19 cellular contexts compared by ENCODE assay signal in genomic region chr5:150599281-150599680, GRCh38. TPM values are rescaled to one million over a fixed set of nuclear protein-coding genes. Genes with fewer than 3 reads are reported as not detected.
DNase-seq lines count a peak whose midpoint lies in the region; ATAC-seq and TF ChIP-seq lines count a peak whose summit lies in the region.
"Had no signal": no experiment of that assay in that cellular context is flagged by ENCODE, and none has a peak within 500 bp of the region (broad histone marks: within the 10 kb centered on the region; RNA-seq: fewer than 3 reads in every experiment).

No MANE protein-coding gene starts in this region.

- H3K27me3 ChIP-seq in RWPE2 (ENCODE audit: insufficient read depth, poor library complexity, severe bottlenecking), result no peaks in the 10 kb centered on the region
- no peaks in the 10 kb centered on the region for H3K27me3 ChIP-seq in foreskin keratinocyte
- no peaks in the 10 kb centered on the region for H3K27me3 ChIP-seq in tibial artery
- H3K27me3 ChIP-seq: colonic mucosa, testis had no signal

- no peaks in the 10 kb centered on the region for H3K36me3 Mint-ChIP-seq in nephron (ENCODE audit: low read depth)
- H3K36me3 Mint-ChIP-seq: natural killer cell treated with Interleukin-12 subunit alpha and Interleukin-12 subunit beta and Interleukin-15 and Interleukin-18, amount 100 ng/mL, for 72 hours had no signal

- peak; percentile 3; the same call in 1 of the 3 replicates for ATAC-seq in RWPE2 (ENCODE audit: low read depth)
- no peak for ATAC-seq in foreskin keratinocyte
- ATAC-seq in HG02642 (IDR thresholded peaks at IDR 0.05; ENCODE audit: poor library complexity, unreplicated experiment), result no peak
- ATAC-seq in HG02938 (IDR thresholded peaks at IDR 0.05; ENCODE audit: unreplicated experiment), result no peak
- ATAC-seq: natural killer cell treated with Interleukin-12 subunit alpha and Interleukin-12 subunit beta and Interleukin-15 and Interleukin-18, amount 100 ng/mL, for 72 hours had no signal

- H3K4me3 Mint-ChIP-seq in nephron, result peak overlapping the region; percentile 6 to 88 (median 28)
- H3K4me3 Mint-ChIP-seq: activated CD4-positive, alpha-beta T cell treated with anti-CD3 and anti-CD28 coated beads, Interleukin-2, amount 10 ng/mL, durations not matched to agents 24 days and 14 days; natural killer cell treated with Interleukin-12 subunit alpha and Interleukin-12 subunit beta and Interleukin-15 and Interleukin-18, amount 100 ng/mL, for 72 hours had no signal

- H3K4me1 ChIP-seq in RWPE2 (ENCODE audit: insufficient read depth, poor library complexity, severe bottlenecking), result peaks cover 22% of the 10 kb centered on the region
- peaks cover 24% of the 10 kb centered on the region for H3K4me1 ChIP-seq in foreskin keratinocyte
- H3K4me1 ChIP-seq in tibial artery, result peaks cover 0 to 96% (median 68%) of the 10 kb centered on the region in 4 donors

- H3K9me3 ChIP-seq in RWPE2 (ENCODE audit: severe bottlenecking) (no peaks in the 10 kb centered on the region), tibial artery (no peaks in the 10 kb centered on the region)
- H3K9me3 ChIP-seq: colonic mucosa, testis had no signal

- H3K9me3 Mint-ChIP-seq in nephron, result no peaks in the 10 kb centered on the region
- H3K9me3 Mint-ChIP-seq: activated CD4-positive, alpha-beta T cell treated with anti-CD3 and anti-CD28 coated beads, Interleukin-2, amount 10 ng/mL, durations not matched to agents 24 days and 14 days; natural killer cell treated with Interleukin-12 subunit alpha and Interleukin-12 subunit beta and Interleukin-15 and Interleukin-18, amount 100 ng/mL, for 72 hours had no signal

- intact Hi-C loops in tibial artery (cut with DNase I; ENCODE audit: low total_unique reads), result no loop called here

- no peaks in the 10 kb centered on the region for H3K27me3 Mint-ChIP-seq in nephron (ENCODE audit: low read depth)
- H3K27me3 Mint-ChIP-seq: activated CD4-positive, alpha-beta T cell treated with anti-CD3 and anti-CD28 coated beads, Interleukin-2, amount 10 ng/mL, durations not matched to agents 24 days and 14 days had no signal

- H3K4me1 Mint-ChIP-seq in nephron, result peaks cover 82% of the 10 kb centered on the region
- H3K4me1 Mint-ChIP-seq: activated CD4-positive, alpha-beta T cell treated with anti-CD3 and anti-CD28 coated beads, Interleukin-2, amount 10 ng/mL, durations not matched to agents 24 days and 14 days had no signal

- H3K27ac Mint-ChIP-seq in nephron, result peak overlapping the region; percentile 79 to 99 (median 97)
- H3K27ac Mint-ChIP-seq: activated CD4-positive, alpha-beta T cell treated with anti-CD3 and anti-CD28 coated beads, Interleukin-2, amount 10 ng/mL, durations not matched to agents 24 days and 14 days; natural killer cell treated with Interleukin-12 subunit alpha and Interleukin-12 subunit beta and Interleukin-15 and Interleukin-18, amount 100 ng/mL, for 72 hours had no signal

- H3K36me3 ChIP-seq in RWPE2 (ENCODE audit: low read depth) (no peaks in the 10 kb centered on the region), tibial artery (no peaks in the 10 kb centered on the region)
- H3K36me3 ChIP-seq: colonic mucosa had no signal

- H3K27ac ChIP-seq in RWPE2 (ENCODE audit: poor library complexity, severe bottlenecking) (peak overlapping the region; percentile 75), foreskin keratinocyte (peak overlapping the region; percentile 98), tibial artery (peak overlapping the region; percentile 86 to 100)
- H3K27ac ChIP-seq: colonic mucosa, testis had no signal

- no peak overlapping the region for H3K4me3 ChIP-seq in RWPE2 (ENCODE audit: severe bottlenecking)
- H3K4me3 ChIP-seq in tibial artery, result no peak overlapping the region
- H3K4me3 ChIP-seq: colonic mucosa, GM12878, testis had no signal

- TF ChIP-seq CTCF in RWPE2 (IDR thresholded peaks at IDR 0.05; ENCODE audit: poor library complexity, severe bottlenecking) (no peak), foreskin keratinocyte (conservative IDR thresholded peaks at IDR 0.05) (no peak), nephron (IDR thresholded peaks at IDR 0.05; ENCODE audit: unreplicated experiment in 3 of 3) (no peak), tibial artery (IDR thresholded peaks at IDR 0.05) (no peak)

- DNase-seq in RWPE2 (ENCODE audit: low spot score), result no peak
- DNase-seq in foreskin keratinocyte, result no peak
- no peak for DNase-seq in tibial artery
- no peak for DNase-seq in DMS79 treated with DMSO at 0.1 percent for 48 hours (lab: John Stamatoyannopoulos, UW)
- no peak for DNase-seq in SHP77 treated with DMSO at 0.1 percent for 48 hours (lab: John Stamatoyannopoulos, UW)
- DNase-seq: activated CD4-positive, alpha-beta T cell treated with anti-CD3 and anti-CD28 coated beads, Interleukin-2, amount 10 ng/mL, durations not matched to agents 24 days and 14 days; activated effector memory CD4-positive, alpha-beta T cell treated with anti-CD3 and anti-CD28 coated beads, Interleukin-2, amount 50 U/mL, for 16 hours; colonic mucosa; Karpas-422; PC-3; stimulated activated CD4-positive, alpha-beta T cell treated with anti-CD3 and anti-CD28 coated beads, Interleukin-1b, Interleukin-23, amount 100 ng/mL, for 48 hours; T-helper 2 cell; testis had no signal

RNA-seq across cellular contexts. Expression of gene SYNPO, which starts 41.2 kb away (rescaled TPM):
- total RNA-seq in foreskin keratinocyte, result 8.8 and 10.1 TPM in 2 replicates
- 6.9 and 7.0 TPM in 2 replicates for polyA plus RNA-seq in foreskin keratinocyte
- total RNA-seq: activated CD4-positive, alpha-beta T cell treated with anti-CD3 and anti-CD28 coated beads, Interleukin-2, amount 10 ng/mL, durations not matched to agents 24 days and 14 days; SK-MEL-5 had no signal
